ENCODE assay signal across 8 cellular contexts in genomic region chr12:116924558-116925453, GRCh38. TPM values are rescaled to one million over a fixed set of nuclear protein-coding genes. Genes with fewer than 3 reads are reported as not detected.
DNase-seq lines count a peak whose midpoint lies in the region; ATAC-seq, FAIRE-seq and TF ChIP-seq lines count a peak whose summit lies in the region.

No MANE protein-coding gene starts in this region.

- FAIRE-seq in A549 (lab: Jason Lieb, UNC), result no peak

- peaks cover 68% of the 10 kb centered on the region for H3K27me3 Mint-ChIP-seq in T-helper 2 cell treated with Interferon-gamma antibody and Interleukin-4, amounts not matched to agents 5 μg/mL and 100 μg/mL, for 36 hours (ENCODE audit: low read depth)

- H3K4me1 ChIP-seq in A549, result peaks cover 12% of the 10 kb centered on the region

- H3K9me3 Mint-ChIP-seq in T-helper 2 cell treated with Interferon-gamma antibody and Interleukin-4, amounts not matched to agents 5 μg/mL and 100 μg/mL, for 36 hours, result no peaks in the 10 kb centered on the region

- peaks cover 12% of the 10 kb centered on the region for H3K36me3 Mint-ChIP-seq in T-helper 2 cell treated with Interferon-gamma antibody and Interleukin-4, amounts not matched to agents 5 μg/mL and 100 μg/mL, for 36 hours (ENCODE audit: low read depth)

- peak overlapping the region; percentile 65 for H3K27ac Mint-ChIP-seq in T-helper 2 cell treated with Interferon-gamma antibody and Interleukin-4, amounts not matched to agents 5 μg/mL and 100 μg/mL, for 36 hours

- no peak for TF ChIP-seq POLR2A in A549 (IDR thresholded peaks at IDR 0.05; ENCODE audit: low read length)

- TF ChIP-seq CTCF in A549 (IDR thresholded peaks at IDR 0.05) (no peak), choroid plexus epithelial cell (conservative IDR thresholded peaks at IDR 0.05; ENCODE audit: low read depth, low read length) (no peak)

- 75% methylated on average over 5 of the region's 5 CpGs for WGBS in A549 (ENCODE audit: missing lambda C conversion rate)

- TF ChIP-seq EP300 in A549 (IDR thresholded peaks at IDR 0.05), result no peak

- H3K4me2 ChIP-seq in A549, result peak overlapping the region; percentile 11; the same call in 1 of the 3 replicates

- peak in 1 of 2 experiments; percentile 24 for DNase-seq in A549 (ENCODE audit: low read depth in 1 of 2, low spot score in 1 of 2)
- DNase-seq in T-helper 2 cell treated with Interferon-gamma antibody and Interleukin-4, amounts not matched to agents 5 μg/mL and 100 μg/mL, for 36 hours (ENCODE audit: low spot score), result peak; percentile 71
- peak; percentile 77 for DNase-seq in choroid plexus epithelial cell (ENCODE audit: low read depth)
- DNase-seq in stimulated activated CD8-positive, alpha-beta memory T cell treated with anti-CD3 and anti-CD28 coated beads, Interleukin-12 subunit alpha, Interleukin-12 subunit beta, amount 100 ng/mL, for 1 hour (ENCODE audit: low read depth), result peak; percentile 40
- DNase-seq in substantia nigra (lab: John Stamatoyannopoulos, UW), result no peak
- no peak for DNase-seq in SIG-M5 (lab: John Stamatoyannopoulos, UW)

- no peaks in the 10 kb centered on the region for H3K9me3 ChIP-seq in A549

- peaks cover 57% of the 10 kb centered on the region for H3K4me1 Mint-ChIP-seq in T-helper 2 cell treated with Interferon-gamma antibody and Interleukin-4, amounts not matched to agents 5 μg/mL and 100 μg/mL, for 36 hours (ENCODE audit: low read depth)

- TF ChIP-seq RAD21 in A549 (conservative IDR thresholded peaks at IDR 0.05 in 1 of 2, IDR thresholded peaks at IDR 0.05 in 1 of 2), result no peak

- CTCF ChIA-PET in A549 (lab: Yijun Ruan, JAX), result no interaction called here

- H3K4me3 ChIP-seq in A549 (no peak overlapping the region), choroid plexus epithelial cell (ENCODE audit: low read depth, low read length) (no peak overlapping the region)

- ATAC-seq in A549 (peak; percentile 66 to 75; a peak in 4 of 6 replicates), GM19372 (IDR thresholded peaks at IDR 0.05; ENCODE audit: low read depth, unreplicated experiment) (peak; percentile 63), HG03342 (IDR thresholded peaks at IDR 0.05; ENCODE audit: unreplicated experiment) (peak; percentile 67)

- H3K27ac ChIP-seq in A549 (no peak overlapping the region), substantia nigra (ENCODE audit: low read depth, low read length, poor library complexity, severe bottlenecking) (no peak overlapping the region)

- peak overlapping the region; percentile 72 for H3K4me3 Mint-ChIP-seq in T-helper 2 cell treated with Interferon-gamma antibody and Interleukin-4, amounts not matched to agents 5 μg/mL and 100 μg/mL, for 36 hours

- POLR2A ChIA-PET in A549 (lab: Yijun Ruan, JAX), result no interaction called here

TF ChIP-seq in A549, 52 proteins besides CTCF, POLR2A, EP300 and RAD21:
- no peak for TF ChIP-seq RCOR1 (IDR thresholded peaks at IDR 0.05; ENCODE audit: low read depth, low read length)
- TF ChIP-seq USF2 (IDR thresholded peaks at IDR 0.05), result no peak
- TF ChIP-seq MAX (IDR thresholded peaks at IDR 0.05), result no peak
- TF ChIP-seq HOXA7 (CRISPR knock-in tag; IDR thresholded peaks at IDR 0.05), result no peak
- TF ChIP-seq SMC3 (IDR thresholded peaks at IDR 0.05), result no peak
- TF ChIP-seq E2F6 (IDR thresholded peaks at IDR 0.05; ENCODE audit: borderline replicate concordance, low read depth), result no peak
TF ChIP-seq in A549: peak in this region for 0.

RNA-seq across cellular contexts. Expression of gene FBXW8, which starts 14.1 kb away (rescaled TPM):
- polyA plus RNA-seq in A549 (2011; rRNA removed) (15.7 and 16.8 TPM in 2 replicates), A549 (2017; fragmentation: RNase III; extraction: RNeasy Plus Mini Kit Qiagen cat#74134 plus additional on column Dnase treatment) (8.3 to 11.0 TPM (median 9.8 TPM) in 3 replicates)
- 7.5 and 10.0 TPM in 2 replicates for polyA plus RNA-seq in A549 (2012; cell fraction: cytosol; rRNA removed)
- polyA plus RNA-seq in A549 (2012; cell fraction: nucleus; rRNA removed), result 13.0 and 15.3 TPM in 2 replicates
- polyA minus RNA-seq in A549 (2011; rRNA and poly(A)+ RNA removed), result 36.3 and 37.7 TPM in 2 replicates

RNA-seq across cellular contexts. Expression of gene HRK, which starts 43.6 kb away (rescaled TPM):
- 0.34 and 0.40 TPM in 2 replicates for polyA plus RNA-seq in A549 (2011; rRNA removed)
- 0.09 and 0.12 TPM in 2 replicates for polyA plus RNA-seq in A549 (2012; cell fraction: cytosol; rRNA removed)
- polyA plus RNA-seq in A549 (2012; cell fraction: nucleus; rRNA removed), result 0.08 and 0.17 TPM in 2 replicates
- polyA plus RNA-seq in A549 (2017; fragmentation: RNase III; extraction: RNeasy Plus Mini Kit Qiagen cat#74134 plus additional on column Dnase treatment), result 0.13 to 0.14 TPM (median 0.13 TPM) in 3 replicates
- 0.17 and 0.39 TPM in 2 replicates for polyA minus RNA-seq in A549 (2011; rRNA and poly(A)+ RNA removed)

Comparison
In these comparisons a context has a peak if more than half of its experiments do, and no peak if none do; other contexts are left out.
1. DNase-seq: peak in T-helper 2 cell treated with Interferon-gamma antibody and Interleukin-4, amounts not matched to agents 5 μg/mL and 100 μg/mL, for 36 hours (single experiment), choroid plexus epithelial cell (single experiment) and stimulated activated CD8-positive, alpha-beta memory T cell treated with anti-CD3 and anti-CD28 coated beads, Interleukin-12 subunit alpha, Interleukin-12 subunit beta, amount 100 ng/mL, for 1 hour (single experiment); none in substantia nigra (0 of 49) and SIG-M5 (single experiment).
2. Peak in every context shown above with its lines, with median percentiles within 50 percentile points of each other: ATAC-seq.